ENCODE assay signal across 25 cellular contexts in the genomic region with DNA sequence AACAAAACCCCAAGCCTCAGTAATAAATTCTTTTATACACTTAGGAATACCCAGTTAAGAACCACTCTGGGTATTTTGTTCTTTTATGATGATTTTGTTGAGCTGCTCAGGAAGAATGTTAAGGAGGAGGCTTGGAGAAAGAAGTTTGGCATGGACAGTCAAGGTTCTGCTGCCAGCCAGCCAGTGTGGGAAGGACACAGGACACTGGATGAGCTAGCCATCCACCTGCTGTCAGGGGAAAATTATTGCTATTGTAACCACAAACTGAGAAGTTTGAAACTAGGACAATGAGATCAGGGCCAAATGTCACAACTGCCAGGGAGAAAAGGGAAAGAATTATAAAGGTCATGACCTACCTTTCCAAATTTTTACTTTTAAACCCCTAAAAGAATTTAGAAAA. TPM values are rescaled to one million over a fixed set of nuclear protein-coding genes. Genes with fewer than 3 reads are reported as not detected.
"Had no signal": no experiment of that assay in that cellular context is flagged by ENCODE, and none has a peak within 500 bp of the region (broad histone marks: within the 10 kb centered on the region; RNA-seq: fewer than 3 reads in every experiment).

No MANE protein-coding gene starts in this region.

- H3K27ac ChIP-seq: foreskin keratinocyte, left lung, lower lobe of right lung, suprapubic skin, tibial nerve, VCaP had no signal

- H3K4me1 ChIP-seq: foreskin keratinocyte, left lung, lower lobe of right lung had no signal

- H3K27me3 ChIP-seq: adrenal gland, foreskin keratinocyte, left lung, sigmoid colon, suprapubic skin, tibial nerve had no signal

- DNase-seq: activated CD4-positive, alpha-beta T cell treated with anti-CD3 and anti-CD28 coated beads for 4 hours; activated CD4-positive, alpha-beta T cell treated with anti-CD3 and anti-CD28 coated beads, Interleukin-2, amount 50 U/mL, for 4 hours; activated effector memory CD4-positive, alpha-beta T cell treated with Interleukin-2 at 50 U/mL for 16 hours; activated naive CD4-positive, alpha-beta T cell treated with anti-CD3 and anti-CD28 coated beads for 36 hours; activated naive CD8-positive, alpha-beta T cell treated with anti-CD3 and anti-CD28 coated beads for 36 hours; aorta; foreskin keratinocyte; kidney glomerular epithelial cell; left lung; lower lobe of right lung; mesenchymal stem cell; sigmoid colon; stimulated activated CD4-positive, alpha-beta T cell treated with anti-CD3 and anti-CD28 coated beads, Interleukin-1b, Interleukin-23, amount 100 ng/mL, for 48 hours; stimulated activated CD4-positive, alpha-beta T cell treated with anti-CD3 and anti-CD28 coated beads, Interleukin-4, amount 100 ng/mL, for 4 hours; stimulated activated CD8-positive, alpha-beta memory T cell treated with anti-CD3 and anti-CD28 coated beads, Interleukin-4, amount 100 ng/mL, for 48 hours; stimulated activated naive CD8-positive, alpha-beta T cell treated with anti-CD3 and anti-CD28 coated beads, Interleukin-15, amount 100 ng/mL, for 72 hours had no signal

- H3K36me3 ChIP-seq: adrenal gland, left lung, lower lobe of right lung, sigmoid colon, suprapubic skin, tibial nerve had no signal

- H3K4me3 ChIP-seq: left lung, lower lobe of right lung, sigmoid colon, smooth muscle cell, suprapubic skin, tibial nerve had no signal

- H3K9me3 ChIP-seq: adrenal gland, left lung, lower lobe of right lung, sigmoid colon, suprapubic skin, tibial nerve had no signal

- ATAC-seq: esophagus mucosa; foreskin keratinocyte; lower lobe of right lung; natural killer cell treated with Interleukin-12 subunit alpha and Interleukin-12 subunit beta and Interleukin-15 and Interleukin-18, amount 100 ng/mL, for 72 hours; stimulated activated memory B cell treated with anti-CD40 and anti-IgM and Interleukin-4, amounts not matched to agents 10 μg/mL and 1 μg/mL and 100 μg/mL, for 72 hours; stimulated activated naive CD8-positive, alpha-beta T cell treated with anti-CD3 and anti-CD28 coated beads, Interleukin-15, amount 100 ng/mL, for 72 hours had no signal

RNA-seq across cellular contexts. Expression of a gene that starts 25.9 kb away (rescaled TPM):
- total RNA-seq: activated naive CD4-positive, alpha-beta T cell treated with anti-CD3 and anti-CD28 coated beads for 36 hours; activated naive CD8-positive, alpha-beta T cell treated with anti-CD3 and anti-CD28 coated beads for 36 hours; natural killer cell treated with Interleukin-12 subunit alpha and Interleukin-12 subunit beta and Interleukin-15 and Interleukin-18, amount 100 ng/mL, for 72 hours; T-helper 1 cell treated with Interleukin-12 subunit alpha and Interleukin-12 subunit beta and Interleukin-4 antibody, amounts not matched to agents 30 ng/mL and 1 ng/mL, for 36 hours had no signal
